8 cellular contexts compared by ENCODE assay signal in genomic region chr2:20667531-20668401, GRCh38. TPM values are rescaled to one million over a fixed set of nuclear protein-coding genes. Genes with fewer than 3 reads are reported as not detected.
DNase-seq lines count a peak whose midpoint lies in the region; ATAC-seq and TF ChIP-seq lines count a peak whose summit lies in the region.

No MANE protein-coding gene starts in this region.

- peak overlapping the region; percentile 27 for H3K4me3 ChIP-seq in cardiac muscle cell
- H3K4me3 ChIP-seq in breast epithelium: peak overlapping the region; percentile 22 to 71 (median 49)
- peak overlapping the region; percentile 33 to 74 for H3K4me3 ChIP-seq in aorta (ENCODE audit: low read length in 2 of 2)
- H3K4me3 ChIP-seq in SJCRH30: no peak overlapping the region

- H3K4me3 Mint-ChIP-seq in memory B cell: peak overlapping the region; percentile 84

- TF ChIP-seq POLR2A in breast epithelium (IDR thresholded peaks at IDR 0.05): no peak

- H3K27me3 ChIP-seq in cardiac muscle cell (peaks cover 99% of the 10 kb centered on the region), breast epithelium (peaks cover 0 to 91% of the 10 kb centered on the region in 2 donors), aorta (ENCODE audit: control insufficient read depth in 1 of 2, insufficient read depth in 2 of 2, low read length in 1 of 2) (no peaks in the 10 kb centered on the region), SJCRH30 (no peaks in the 10 kb centered on the region; the same call in 1 of the 2 replicates)

- intact Hi-C loops in Right ventricle myocardium inferior (cut with DNase I) (no loop called here), breast epithelium (cut with DNase I; ENCODE audit: low total_unique reads) (loop anchor here (10.0 kb wide), 1 partner anchor 297 kb away; no protein-coding TSS in a partner anchor), aorta (cut with DNase I) (loop anchor here in 1 of 2 donors (2.0 kb wide), 1 partner anchor 295 kb away; no protein-coding TSS in a partner anchor)

- WGBS in aorta, 2 donors: 3% methylated on average over 27 to 39 of the region's 39 CpGs

- TF ChIP-seq CTCF in cardiac muscle cell (IDR thresholded peaks at IDR 0.05; ENCODE audit: low read depth, low read length) (no peak), breast epithelium (IDR thresholded peaks at IDR 0.05) (no peak), omental fat pad (IDR thresholded peaks at IDR 0.05) (no peak)

- H3K4me1 ChIP-seq in cardiac muscle cell (ENCODE audit: low read depth) (peaks cover 8% of the 10 kb centered on the region), breast epithelium (peaks cover 0 to 7% of the 10 kb centered on the region in 2 donors), aorta (ENCODE audit: control insufficient read depth in 1 of 2, insufficient read depth in 2 of 2, low read length in 2 of 2) (no peaks in the 10 kb centered on the region), SJCRH30 (no peaks in the 10 kb centered on the region)

- no peak for DNase-seq in cardiac muscle cell (ENCODE audit: low read depth in 1 of 2, low spot score in 1 of 2)
- no peak for DNase-seq in Right ventricle myocardium inferior (ENCODE audit: missing footprints)
- no peak for DNase-seq in breast epithelium (ENCODE audit: low spot score in 2 of 2)
- no peak for DNase-seq in memory B cell (ENCODE audit: low spot score in 2 of 2)
- peak in 1 of 2 donors; percentile 48 for DNase-seq in aorta
- no peak for DNase-seq in medulla oblongata (ENCODE audit: extremely low spot score)
- no peak for DNase-seq in SJCRH30
- DNase-seq in omental fat pad (ENCODE audit: low spot score): no peak

- H3K9me3 ChIP-seq in cardiac muscle cell (ENCODE audit: low read depth) (no peaks in the 10 kb centered on the region), breast epithelium (no peaks in the 10 kb centered on the region), aorta (ENCODE audit: control insufficient read depth, low read length) (no peaks in the 10 kb centered on the region), SJCRH30 (replicated peaks) (no peaks in the 10 kb centered on the region)

- H3K27me3 Mint-ChIP-seq in memory B cell: peaks cover 2% of the 10 kb centered on the region

- H3K27ac ChIP-seq in cardiac muscle cell (no peak overlapping the region), breast epithelium (no peak overlapping the region), aorta (ENCODE audit: low read depth in 1 of 2, low read length in 2 of 2) (peak overlapping the region in 1 of 2 donors; percentile 19), SJCRH30 (no peak overlapping the region)

- H3K36me3 ChIP-seq in cardiac muscle cell (no peaks in the 10 kb centered on the region), breast epithelium (no peaks in the 10 kb centered on the region), aorta (ENCODE audit: control insufficient read depth in 1 of 2, insufficient read depth in 2 of 2, low read length in 1 of 2) (peaks cover 0 to 2% of the 10 kb centered on the region in 2 donors), SJCRH30 (no peaks in the 10 kb centered on the region)

- H3K4me1 Mint-ChIP-seq in memory B cell: peaks cover 45% of the 10 kb centered on the region

- no peak for ATAC-seq in Right ventricle myocardium inferior
- no peak for ATAC-seq in memory B cell (ENCODE audit: low read depth)
- no peak for ATAC-seq in aorta (ENCODE audit: low FRiP score)
- no peak for ATAC-seq in omental fat pad (ENCODE audit: low FRiP score)

- H3K9me3 Mint-ChIP-seq in memory B cell: no peaks in the 10 kb centered on the region

- peaks cover 5% of the 10 kb centered on the region for H3K36me3 Mint-ChIP-seq in memory B cell

- peak overlapping the region; percentile 81 for H3K27ac Mint-ChIP-seq in memory B cell

RNA-seq across cellular contexts. Expression of gene GDF7, which starts 0.8 kb away (rescaled TPM):
- total RNA-seq in cardiac muscle cell (0.14 and 0.15 TPM in 2 replicates), Right ventricle myocardium inferior (0.46 TPM), breast epithelium (under 1 TPM; under 0.01 to 0.15 (median under 0.01) TPM), aorta (10 to 100 TPM; 15.9 to 16.4 TPM), omental fat pad (1 to 10 TPM in 1 of 4 donors, under 1 TPM in 3; 0.12 to 1.1 (median 0.25) TPM)
- polyA plus RNA-seq in cardiac muscle cell (0.05 and 0.09 TPM in 2 replicates), aorta (10 to 100 TPM in 1 of 2 donors, 1 to 10 TPM in 1; 4.1 to 15.6 TPM)
- total RNA-seq in SJCRH30 (2014; rRNA removed; shearing (Covaris generic)): 0.02 and 0.03 TPM in 2 replicates

RNA-seq across cellular contexts. Expression of gene HS1BP3, which starts 16.9 kb away (rescaled TPM):
- 18.3 and 20.3 TPM in 2 replicates for total RNA-seq in cardiac muscle cell
- 12.0 and 13.5 TPM in 2 replicates for polyA plus RNA-seq in cardiac muscle cell
- total RNA-seq in Right ventricle myocardium inferior: 20.1 TPM
- 10 to 100 TPM; 19.0 to 31.8 (median 25.9) TPM for total RNA-seq in breast epithelium
- total RNA-seq in aorta: 10 to 100 TPM; 34.8 to 42.3 TPM
- 10 to 100 TPM; 27.5 to 33.6 TPM for polyA plus RNA-seq in aorta
- 14.0 and 14.7 TPM in 2 replicates for total RNA-seq in SJCRH30 (2014; rRNA removed; shearing (Covaris generic))
- 10 to 100 TPM; 17.7 to 30.3 (median 22.8) TPM for total RNA-seq in omental fat pad

Comparison
In these comparisons a context has a peak if more than half of its experiments do, and no peak if none do; other contexts are left out.
1. RNA of gene GDF7, which starts 0.8 kb away (total RNA-seq): 15.9 to 16.4 TPM in aorta; 0.46 TPM in Right ventricle myocardium inferior (single experiment), 0.12 to 1.1 TPM in omental fat pad, 0.14 to 0.15 TPM in cardiac muscle cell, 0.02 to 0.03 TPM in SJCRH30 and under 0.01 to 0.15 TPM in breast epithelium; every median in the first group is over 4 times any median in the second.